26 cellular contexts compared by ENCODE assay signal in the genomic region with DNA sequence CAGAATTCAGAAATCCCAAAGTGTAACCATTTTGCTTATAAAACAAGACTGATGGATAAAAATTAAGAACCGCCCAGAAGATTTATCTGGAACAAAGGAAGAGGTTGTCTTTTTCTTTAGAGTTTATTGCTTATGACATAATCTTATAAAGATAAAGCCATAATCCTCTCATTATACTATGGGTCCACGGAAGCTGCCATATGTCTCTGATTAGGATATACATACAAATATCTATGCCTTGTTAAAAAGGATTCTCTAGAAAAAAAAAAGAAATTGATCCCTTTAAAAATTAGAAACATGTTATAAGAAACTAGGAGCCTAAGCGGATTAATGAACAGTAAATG.
"Had no signal": no experiment of that assay in that cellular context is flagged by ENCODE, and none has a peak within 500 bp of the region (broad histone marks: within the 10 kb centered on the region; RNA-seq: fewer than 3 reads in every experiment).

No MANE protein-coding gene starts in this region.

- H3K36me3 ChIP-seq: breast epithelium, ovary, right lobe of liver, thyroid gland, upper lobe of left lung had no signal

- ATAC-seq: activated CD4-positive, alpha-beta T cell treated with anti-CD3 and anti-CD28 coated beads for 36 hours; right lobe of liver; T-helper 17 cell; WTC11 had no signal

- H3K27me3 Mint-ChIP-seq: activated CD4-positive, alpha-beta T cell treated with anti-CD3 and anti-CD28 coated beads for 36 hours; progenitor cell of endocrine pancreas; T-helper 17 cell had no signal

- H3K27ac Mint-ChIP-seq: activated CD4-positive, alpha-beta T cell treated with anti-CD3 and anti-CD28 coated beads for 36 hours; nephron progenitor cell; progenitor cell of endocrine pancreas; T-helper 17 cell had no signal

- H3K4me1 Mint-ChIP-seq: nephron progenitor cell had no signal

- DNase-seq: activated CD4-positive, alpha-beta T cell treated with anti-CD3 and anti-CD28 coated beads for 36 hours; activated CD4-positive, alpha-beta T cell treated with anti-CD3 and anti-CD28 coated beads, Interleukin-2, amount 50 U/mL, for 4 hours; activated gamma-delta T cell treated with Interleukin-2 at 50 U/mL for 16 hours; activated naive CD4-positive, alpha-beta T cell treated with anti-CD3 and anti-CD28 coated beads, Interleukin-2, amount 50 U/mL, for 16 hours; activated T-cell treated with anti-CD3 and anti-CD28 coated beads, Interleukin-2, amount 50 U/mL, for 1 hour; central memory CD4-positive, alpha-beta T cell; dermis blood vessel endothelial cell; effector CD4-positive, alpha-beta T cell; islet precursor cell; left ventricle myocardium superior; nephron progenitor cell; ovary; right lobe of liver; stimulated activated CD4-positive, alpha-beta T cell treated with anti-CD3 and anti-CD28 coated beads, Interleukin-12 subunit alpha, Interleukin-12 subunit beta, amount 100 ng/mL, for 4 hours; stimulated activated CD4-positive, alpha-beta T cell treated with anti-CD3 and anti-CD28 coated beads, Interleukin-4, amount 100 ng/mL, for 1 hour; stomach; T-helper 17 cell; T1000; thyroid gland; upper lobe of left lung had no signal

- H3K27me3 ChIP-seq: breast epithelium, esophagus muscularis mucosa, neutrophil, ovary, right lobe of liver, stomach, thyroid gland, upper lobe of left lung, vagina had no signal

- H3K9me3 Mint-ChIP-seq: nephron progenitor cell, WTC11 had no signal

- H3K27ac ChIP-seq: esophagus muscularis mucosa, neutrophil, ovary, right lobe of liver, stomach, thyroid gland, upper lobe of left lung, vagina had no signal

- H3K4me1 ChIP-seq: breast epithelium, right lobe of liver, thyroid gland, upper lobe of left lung, vagina had no signal

- H3K4me3 ChIP-seq: breast epithelium, esophagus muscularis mucosa, ovary, right lobe of liver, stomach, thyroid gland, upper lobe of left lung, vagina had no signal

- H3K9me3 ChIP-seq: breast epithelium, esophagus muscularis mucosa, neutrophil, ovary, right lobe of liver, stomach, thyroid gland, upper lobe of left lung, vagina had no signal

- H3K4me3 Mint-ChIP-seq: activated CD4-positive, alpha-beta T cell treated with anti-CD3 and anti-CD28 coated beads for 36 hours; nephron progenitor cell; T-helper 17 cell; WTC11 had no signal
